Comparison of ENCODE assay signal across 1 cellular context in the genomic region with DNA sequence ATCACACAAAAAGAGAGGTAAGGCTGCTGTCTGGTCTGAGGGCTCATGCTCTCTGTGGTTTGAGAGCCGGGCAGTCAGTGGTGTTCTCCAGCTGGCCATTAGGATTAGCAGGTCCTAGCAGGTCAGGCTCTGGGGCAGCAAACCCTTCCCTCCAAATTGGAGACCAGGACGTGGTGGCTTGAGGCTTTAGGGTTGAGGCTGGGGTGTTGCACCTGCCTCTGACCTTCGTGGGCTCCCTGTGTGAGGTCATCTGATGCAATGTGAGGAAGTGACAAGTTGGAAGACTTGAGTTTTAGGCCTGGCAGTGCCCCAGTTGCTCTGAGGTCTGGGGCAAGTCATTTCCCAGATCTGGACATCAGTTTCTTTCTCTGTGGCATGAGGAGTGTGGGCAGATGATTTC.
TF ChIP-seq lines count a peak whose summit lies in the region.

No MANE protein-coding gene starts in this region.

TF ChIP-seq in K562, 482 proteins besides CTCF, POLR2A, EP300 and RAD21 (continues in another document):
- TF ChIP-seq, protein P1, sequence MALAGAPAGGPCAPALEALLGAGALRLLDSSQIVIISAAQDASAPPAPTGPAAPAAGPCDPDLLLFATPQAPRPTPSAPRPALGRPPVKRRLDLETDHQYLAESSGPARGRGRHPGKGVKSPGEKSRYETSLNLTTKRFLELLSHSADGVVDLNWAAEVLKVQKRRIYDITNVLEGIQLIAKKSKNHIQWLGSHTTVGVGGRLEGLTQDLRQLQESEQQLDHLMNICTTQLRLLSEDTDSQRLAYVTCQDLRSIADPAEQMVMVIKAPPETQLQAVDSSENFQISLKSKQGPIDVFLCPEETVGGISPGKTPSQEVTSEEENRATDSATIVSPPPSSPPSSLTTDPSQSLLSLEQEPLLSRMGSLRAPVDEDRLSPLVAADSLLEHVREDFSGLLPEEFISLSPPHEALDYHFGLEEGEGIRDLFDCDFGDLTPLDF (CRISPR knock-in tag; IDR thresholded peaks at IDR 0.05) = no peak
- TF ChIP-seq ZNF561 (CRISPR knock-in tag; conservative IDR thresholded peaks at IDR 0.05) (no peak), MYC (IDR thresholded peaks at IDR 0.05; ENCODE audit: low read depth, low read length) (no peak), MYC (CRISPR knock-in tag; IDR thresholded peaks at IDR 0.05; ENCODE audit: borderline replicate concordance, low read depth) (no peak), SPI1 (IDR thresholded peaks at IDR 0.05; ENCODE audit: borderline replicate concordance, low read depth, low read length) (0 out of 2 replicates have a peak, but pooled peaks have one; percentile 23), KLF6 (CRISPR knock-in tag; IDR thresholded peaks at IDR 0.05; ENCODE audit: borderline replicate concordance) (no peak), LARP7 (IDR thresholded peaks at IDR 0.05) (no peak), CTBP1 (IDR thresholded peaks at IDR 0.05; ENCODE audit: borderline replicate concordance) (0 out of 2 replicates have a peak, but pooled peaks have one; percentile 19), NEUROD1 (IDR thresholded peaks at IDR 0.05; ENCODE audit: borderline replicate concordance, low read depth, low read length, partially characterized antibody) (no peak), NR2C2 (CRISPR knock-in tag; IDR thresholded peaks at IDR 0.05) (no peak), NR2C2 (tag; IDR thresholded peaks at IDR 0.05) (peak; percentile 75), SMC3 (conservative IDR thresholded peaks at IDR 0.05; ENCODE audit: insufficient read depth, low read depth, low read length) (no peak), ATF7 (IDR thresholded peaks at IDR 0.05) (peak; percentile 45; the same call in 1 of the 2 replicates), SREBF2 (CRISPR knock-in tag; IDR thresholded peaks at IDR 0.05) (no peak), CHD1 (IDR thresholded peaks at IDR 0.05; ENCODE audit: low read length) (no peak), KDM5B (IDR thresholded peaks at IDR 0.05; ENCODE audit: insufficient replicate concordance, low read depth, low read length) (no peak), DMBX1 (CRISPR knock-in tag; IDR thresholded peaks at IDR 0.05; ENCODE audit: borderline replicate concordance) (peak; percentile 66; the same call in 1 of the 2 replicates), MIER1 (IDR thresholded peaks at IDR 0.05; ENCODE audit: low read depth) (no peak), XRCC4 (IDR thresholded peaks at IDR 0.05; ENCODE audit: extremely low read depth, insufficient read depth, insufficient read length) (no peak), MAFF (IDR thresholded peaks at IDR 0.05; ENCODE audit: low read length) (no peak), ETV1 (tag; conservative IDR thresholded peaks at IDR 0.05; ENCODE audit: low read depth) (0 out of 2 replicates have a peak, but pooled peaks have one; percentile 37), RBM25 (IDR thresholded peaks at IDR 0.05; ENCODE audit: low read depth, low read length, severe bottlenecking) (no peak), CEBPG (CRISPR knock-in tag; IDR thresholded peaks at IDR 0.05) (peak; percentile 84), CEBPG (tag; conservative IDR thresholded peaks at IDR 0.05 in 1 of 2, IDR thresholded peaks at IDR 0.05 in 1 of 2) (peak; percentile 17 to 72; a peak in 3 of 4 replicates), HDGF (IDR thresholded peaks at IDR 0.05) (no peak), ZNF830 (CRISPR knock-in tag; IDR thresholded peaks at IDR 0.05) (no peak), CREM (IDR thresholded peaks at IDR 0.05; ENCODE audit: low read depth) (0 out of 2 replicates have a peak, but pooled peaks have one; percentile 10)
- TF ChIP-seq, protein P2, sequence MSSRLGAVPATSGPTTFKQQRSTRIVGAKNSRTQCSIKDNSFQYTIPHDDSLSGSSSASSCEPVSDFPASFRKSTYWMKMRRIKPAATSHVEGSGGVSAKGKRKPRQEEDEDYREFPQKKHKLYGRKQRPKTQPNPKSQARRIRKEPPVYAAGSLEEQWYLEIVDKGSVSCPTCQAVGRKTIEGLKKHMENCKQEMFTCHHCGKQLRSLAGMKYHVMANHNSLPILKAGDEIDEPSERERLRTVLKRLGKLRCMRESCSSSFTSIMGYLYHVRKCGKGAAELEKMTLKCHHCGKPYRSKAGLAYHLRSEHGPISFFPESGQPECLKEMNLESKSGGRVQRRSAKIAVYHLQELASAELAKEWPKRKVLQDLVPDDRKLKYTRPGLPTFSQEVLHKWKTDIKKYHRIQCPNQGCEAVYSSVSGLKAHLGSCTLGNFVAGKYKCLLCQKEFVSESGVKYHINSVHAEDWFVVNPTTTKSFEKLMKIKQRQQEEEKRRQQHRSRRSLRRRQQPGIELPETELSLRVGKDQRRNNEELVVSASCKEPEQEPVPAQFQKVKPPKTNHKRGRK (tag; IDR thresholded peaks at IDR 0.05) = no peak
- TF ChIP-seq, protein P3, sequence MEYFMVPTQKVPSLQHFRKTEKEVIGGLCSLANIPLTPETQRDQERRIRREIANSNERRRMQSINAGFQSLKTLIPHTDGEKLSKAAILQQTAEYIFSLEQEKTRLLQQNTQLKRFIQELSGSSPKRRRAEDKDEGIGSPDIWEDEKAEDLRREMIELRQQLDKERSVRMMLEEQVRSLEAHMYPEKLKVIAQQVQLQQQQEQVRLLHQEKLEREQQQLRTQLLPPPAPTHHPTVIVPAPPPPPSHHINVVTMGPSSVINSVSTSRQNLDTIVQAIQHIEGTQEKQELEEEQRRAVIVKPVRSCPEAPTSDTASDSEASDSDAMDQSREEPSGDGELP (CRISPR knock-in tag; IDR thresholded peaks at IDR 0.05; ENCODE audit: borderline replicate concordance) = 0 out of 2 replicates have a peak, but pooled peaks have one; percentile 19
- TF ChIP-seq, protein P4, sequence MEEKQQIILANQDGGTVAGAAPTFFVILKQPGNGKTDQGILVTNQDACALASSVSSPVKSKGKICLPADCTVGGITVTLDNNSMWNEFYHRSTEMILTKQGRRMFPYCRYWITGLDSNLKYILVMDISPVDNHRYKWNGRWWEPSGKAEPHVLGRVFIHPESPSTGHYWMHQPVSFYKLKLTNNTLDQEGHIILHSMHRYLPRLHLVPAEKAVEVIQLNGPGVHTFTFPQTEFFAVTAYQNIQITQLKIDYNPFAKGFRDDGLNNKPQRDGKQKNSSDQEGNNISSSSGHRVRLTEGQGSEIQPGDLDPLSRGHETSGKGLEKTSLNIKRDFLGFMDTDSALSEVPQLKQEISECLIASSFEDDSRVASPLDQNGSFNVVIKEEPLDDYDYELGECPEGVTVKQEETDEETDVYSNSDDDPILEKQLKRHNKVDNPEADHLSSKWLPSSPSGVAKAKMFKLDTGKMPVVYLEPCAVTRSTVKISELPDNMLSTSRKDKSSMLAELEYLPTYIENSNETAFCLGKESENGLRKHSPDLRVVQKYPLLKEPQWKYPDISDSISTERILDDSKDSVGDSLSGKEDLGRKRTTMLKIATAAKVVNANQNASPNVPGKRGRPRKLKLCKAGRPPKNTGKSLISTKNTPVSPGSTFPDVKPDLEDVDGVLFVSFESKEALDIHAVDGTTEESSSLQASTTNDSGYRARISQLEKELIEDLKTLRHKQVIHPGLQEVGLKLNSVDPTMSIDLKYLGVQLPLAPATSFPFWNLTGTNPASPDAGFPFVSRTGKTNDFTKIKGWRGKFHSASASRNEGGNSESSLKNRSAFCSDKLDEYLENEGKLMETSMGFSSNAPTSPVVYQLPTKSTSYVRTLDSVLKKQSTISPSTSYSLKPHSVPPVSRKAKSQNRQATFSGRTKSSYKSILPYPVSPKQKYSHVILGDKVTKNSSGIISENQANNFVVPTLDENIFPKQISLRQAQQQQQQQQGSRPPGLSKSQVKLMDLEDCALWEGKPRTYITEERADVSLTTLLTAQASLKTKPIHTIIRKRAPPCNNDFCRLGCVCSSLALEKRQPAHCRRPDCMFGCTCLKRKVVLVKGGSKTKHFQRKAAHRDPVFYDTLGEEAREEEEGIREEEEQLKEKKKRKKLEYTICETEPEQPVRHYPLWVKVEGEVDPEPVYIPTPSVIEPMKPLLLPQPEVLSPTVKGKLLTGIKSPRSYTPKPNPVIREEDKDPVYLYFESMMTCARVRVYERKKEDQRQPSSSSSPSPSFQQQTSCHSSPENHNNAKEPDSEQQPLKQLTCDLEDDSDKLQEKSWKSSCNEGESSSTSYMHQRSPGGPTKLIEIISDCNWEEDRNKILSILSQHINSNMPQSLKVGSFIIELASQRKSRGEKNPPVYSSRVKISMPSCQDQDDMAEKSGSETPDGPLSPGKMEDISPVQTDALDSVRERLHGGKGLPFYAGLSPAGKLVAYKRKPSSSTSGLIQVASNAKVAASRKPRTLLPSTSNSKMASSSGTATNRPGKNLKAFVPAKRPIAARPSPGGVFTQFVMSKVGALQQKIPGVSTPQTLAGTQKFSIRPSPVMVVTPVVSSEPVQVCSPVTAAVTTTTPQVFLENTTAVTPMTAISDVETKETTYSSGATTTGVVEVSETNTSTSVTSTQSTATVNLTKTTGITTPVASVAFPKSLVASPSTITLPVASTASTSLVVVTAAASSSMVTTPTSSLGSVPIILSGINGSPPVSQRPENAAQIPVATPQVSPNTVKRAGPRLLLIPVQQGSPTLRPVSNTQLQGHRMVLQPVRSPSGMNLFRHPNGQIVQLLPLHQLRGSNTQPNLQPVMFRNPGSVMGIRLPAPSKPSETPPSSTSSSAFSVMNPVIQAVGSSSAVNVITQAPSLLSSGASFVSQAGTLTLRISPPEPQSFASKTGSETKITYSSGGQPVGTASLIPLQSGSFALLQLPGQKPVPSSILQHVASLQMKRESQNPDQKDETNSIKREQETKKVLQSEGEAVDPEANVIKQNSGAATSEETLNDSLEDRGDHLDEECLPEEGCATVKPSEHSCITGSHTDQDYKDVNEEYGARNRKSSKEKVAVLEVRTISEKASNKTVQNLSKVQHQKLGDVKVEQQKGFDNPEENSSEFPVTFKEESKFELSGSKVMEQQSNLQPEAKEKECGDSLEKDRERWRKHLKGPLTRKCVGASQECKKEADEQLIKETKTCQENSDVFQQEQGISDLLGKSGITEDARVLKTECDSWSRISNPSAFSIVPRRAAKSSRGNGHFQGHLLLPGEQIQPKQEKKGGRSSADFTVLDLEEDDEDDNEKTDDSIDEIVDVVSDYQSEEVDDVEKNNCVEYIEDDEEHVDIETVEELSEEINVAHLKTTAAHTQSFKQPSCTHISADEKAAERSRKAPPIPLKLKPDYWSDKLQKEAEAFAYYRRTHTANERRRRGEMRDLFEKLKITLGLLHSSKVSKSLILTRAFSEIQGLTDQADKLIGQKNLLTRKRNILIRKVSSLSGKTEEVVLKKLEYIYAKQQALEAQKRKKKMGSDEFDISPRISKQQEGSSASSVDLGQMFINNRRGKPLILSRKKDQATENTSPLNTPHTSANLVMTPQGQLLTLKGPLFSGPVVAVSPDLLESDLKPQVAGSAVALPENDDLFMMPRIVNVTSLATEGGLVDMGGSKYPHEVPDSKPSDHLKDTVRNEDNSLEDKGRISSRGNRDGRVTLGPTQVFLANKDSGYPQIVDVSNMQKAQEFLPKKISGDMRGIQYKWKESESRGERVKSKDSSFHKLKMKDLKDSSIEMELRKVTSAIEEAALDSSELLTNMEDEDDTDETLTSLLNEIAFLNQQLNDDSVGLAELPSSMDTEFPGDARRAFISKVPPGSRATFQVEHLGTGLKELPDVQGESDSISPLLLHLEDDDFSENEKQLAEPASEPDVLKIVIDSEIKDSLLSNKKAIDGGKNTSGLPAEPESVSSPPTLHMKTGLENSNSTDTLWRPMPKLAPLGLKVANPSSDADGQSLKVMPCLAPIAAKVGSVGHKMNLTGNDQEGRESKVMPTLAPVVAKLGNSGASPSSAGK (IDR thresholded peaks at IDR 0.05) = peak; percentile 27; the same call in 1 of the 2 replicates
- TF ChIP-seq, protein P5, sequence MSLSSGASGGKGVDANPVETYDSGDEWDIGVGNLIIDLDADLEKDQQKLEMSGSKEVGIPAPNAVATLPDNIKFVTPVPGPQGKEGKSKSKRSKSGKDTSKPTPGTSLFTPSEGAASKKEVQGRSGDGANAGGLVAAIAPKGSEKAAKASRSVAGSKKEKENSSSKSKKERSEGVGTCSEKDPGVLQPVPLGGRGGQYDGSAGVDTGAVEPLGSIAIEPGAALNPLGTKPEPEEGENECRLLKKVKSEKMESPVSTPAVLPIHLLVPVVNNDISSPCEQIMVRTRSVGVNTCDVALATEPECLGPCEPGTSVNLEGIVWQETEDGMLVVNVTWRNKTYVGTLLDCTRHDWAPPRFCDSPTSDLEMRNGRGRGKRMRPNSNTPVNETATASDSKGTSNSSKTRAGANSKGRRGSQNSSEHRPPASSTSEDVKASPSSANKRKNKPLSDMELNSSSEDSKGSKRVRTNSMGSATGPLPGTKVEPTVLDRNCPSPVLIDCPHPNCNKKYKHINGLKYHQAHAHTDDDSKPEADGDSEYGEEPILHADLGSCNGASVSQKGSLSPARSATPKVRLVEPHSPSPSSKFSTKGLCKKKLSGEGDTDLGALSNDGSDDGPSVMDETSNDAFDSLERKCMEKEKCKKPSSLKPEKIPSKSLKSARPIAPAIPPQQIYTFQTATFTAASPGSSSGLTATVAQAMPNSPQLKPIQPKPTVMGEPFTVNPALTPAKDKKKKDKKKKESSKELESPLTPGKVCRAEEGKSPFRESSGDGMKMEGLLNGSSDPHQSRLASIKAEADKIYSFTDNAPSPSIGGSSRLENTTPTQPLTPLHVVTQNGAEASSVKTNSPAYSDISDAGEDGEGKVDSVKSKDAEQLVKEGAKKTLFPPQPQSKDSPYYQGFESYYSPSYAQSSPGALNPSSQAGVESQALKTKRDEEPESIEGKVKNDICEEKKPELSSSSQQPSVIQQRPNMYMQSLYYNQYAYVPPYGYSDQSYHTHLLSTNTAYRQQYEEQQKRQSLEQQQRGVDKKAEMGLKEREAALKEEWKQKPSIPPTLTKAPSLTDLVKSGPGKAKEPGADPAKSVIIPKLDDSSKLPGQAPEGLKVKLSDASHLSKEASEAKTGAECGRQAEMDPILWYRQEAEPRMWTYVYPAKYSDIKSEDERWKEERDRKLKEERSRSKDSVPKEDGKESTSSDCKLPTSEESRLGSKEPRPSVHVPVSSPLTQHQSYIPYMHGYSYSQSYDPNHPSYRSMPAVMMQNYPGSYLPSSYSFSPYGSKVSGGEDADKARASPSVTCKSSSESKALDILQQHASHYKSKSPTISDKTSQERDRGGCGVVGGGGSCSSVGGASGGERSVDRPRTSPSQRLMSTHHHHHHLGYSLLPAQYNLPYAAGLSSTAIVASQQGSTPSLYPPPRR (CRISPR knock-in tag; IDR thresholded peaks at IDR 0.05; ENCODE audit: borderline replicate concordance) = no peak
- TF ChIP-seq, protein P6, sequence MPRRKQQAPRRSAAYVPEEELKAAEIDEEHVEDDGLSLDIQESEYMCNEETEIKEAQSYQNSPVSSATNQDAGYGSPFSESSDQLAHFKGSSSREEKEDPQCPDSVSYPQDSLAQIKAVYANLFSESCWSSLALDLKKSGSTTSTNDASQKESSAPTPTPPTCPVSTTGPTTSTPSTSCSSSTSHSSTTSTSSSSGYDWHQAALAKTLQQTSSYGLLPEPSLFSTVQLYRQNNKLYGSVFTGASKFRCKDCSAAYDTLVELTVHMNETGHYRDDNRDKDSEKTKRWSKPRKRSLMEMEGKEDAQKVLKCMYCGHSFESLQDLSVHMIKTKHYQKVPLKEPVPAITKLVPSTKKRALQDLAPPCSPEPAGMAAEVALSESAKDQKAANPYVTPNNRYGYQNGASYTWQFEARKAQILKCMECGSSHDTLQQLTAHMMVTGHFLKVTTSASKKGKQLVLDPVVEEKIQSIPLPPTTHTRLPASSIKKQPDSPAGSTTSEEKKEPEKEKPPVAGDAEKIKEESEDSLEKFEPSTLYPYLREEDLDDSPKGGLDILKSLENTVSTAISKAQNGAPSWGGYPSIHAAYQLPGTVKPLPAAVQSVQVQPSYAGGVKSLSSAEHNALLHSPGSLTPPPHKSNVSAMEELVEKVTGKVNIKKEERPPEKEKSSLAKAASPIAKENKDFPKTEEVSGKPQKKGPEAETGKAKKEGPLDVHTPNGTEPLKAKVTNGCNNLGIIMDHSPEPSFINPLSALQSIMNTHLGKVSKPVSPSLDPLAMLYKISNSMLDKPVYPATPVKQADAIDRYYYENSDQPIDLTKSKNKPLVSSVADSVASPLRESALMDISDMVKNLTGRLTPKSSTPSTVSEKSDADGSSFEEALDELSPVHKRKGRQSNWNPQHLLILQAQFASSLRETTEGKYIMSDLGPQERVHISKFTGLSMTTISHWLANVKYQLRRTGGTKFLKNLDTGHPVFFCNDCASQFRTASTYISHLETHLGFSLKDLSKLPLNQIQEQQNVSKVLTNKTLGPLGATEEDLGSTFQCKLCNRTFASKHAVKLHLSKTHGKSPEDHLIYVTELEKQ (CRISPR knock-in tag; IDR thresholded peaks at IDR 0.05) = no peak
